In the genomic region with DNA sequence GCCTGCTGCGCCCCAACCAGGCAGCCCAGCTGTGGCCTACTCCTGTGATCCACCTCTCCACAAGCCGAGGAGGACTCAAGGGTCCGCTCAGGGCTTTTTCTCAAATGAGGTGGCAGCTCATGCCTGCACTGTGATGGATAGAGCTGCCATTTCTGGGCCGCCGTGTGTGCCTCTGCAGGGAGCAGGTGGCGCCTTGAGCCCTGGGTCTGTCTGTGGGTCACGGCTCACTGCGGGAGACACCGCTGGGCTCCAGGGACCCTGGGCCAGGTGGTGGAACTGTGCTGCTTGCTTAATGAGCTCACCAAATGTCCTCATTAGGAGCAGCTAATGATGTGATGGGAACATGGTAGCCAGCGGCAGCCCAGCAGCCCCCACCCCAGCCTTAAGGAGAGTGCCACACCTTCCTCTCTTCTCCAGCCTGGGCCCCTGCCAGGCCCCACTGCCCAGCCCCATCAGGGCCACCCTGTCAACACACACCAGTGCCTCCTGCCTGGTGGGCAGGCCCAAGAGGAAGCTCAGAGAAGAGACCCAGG, we compare ENCODE assay signal across 16 cellular contexts. TPM values are rescaled to one million over a fixed set of nuclear protein-coding genes. Genes with fewer than 3 reads are reported as not detected.
DNase-seq lines count a peak whose midpoint lies in the region; TF ChIP-seq lines count a peak whose summit lies in the region.
"Had no signal": no experiment of that assay in that cellular context is flagged by ENCODE, and none has a peak within 500 bp of the region (broad histone marks: within the 10 kb centered on the region; RNA-seq: fewer than 3 reads in every experiment).

No MANE protein-coding gene starts in this region.

- no peaks in the 10 kb centered on the region for H3K4me1 ChIP-seq in osteoblast (ENCODE audit: insufficient read depth, low read length)
- H3K4me1 ChIP-seq: A549 had no signal

- H3K36me3 ChIP-seq in osteoblast (ENCODE audit: insufficient read depth, low read length): no peaks in the 10 kb centered on the region

- no peak for TF ChIP-seq CTCF in osteoblast (IDR thresholded peaks at IDR 0.05; ENCODE audit: extremely low read depth, low read depth, low read length)

- DNase-seq in NCI-H82 (lab: John Stamatoyannopoulos, UW) (peak; percentile 44), NCI-H82 treated with DMSO at 0.1 percent for 48 hours (lab: John Stamatoyannopoulos, UW; ENCODE audit: unreplicated experiment) (no peak), NCI-H146 (lab: John Stamatoyannopoulos, UW) (peak; percentile 95), NCI-H524 (lab: John Stamatoyannopoulos, UW) (peak; percentile 78 to 91), osteoblast (ENCODE audit: insufficient read length, low spot score, missing footprints) (peak; percentile 73), ureter (ENCODE audit: low spot score) (no peak)
- no peak for DNase-seq in activated effector memory CD4-positive, alpha-beta T cell treated with Interleukin-2 at 50 U/mL for 16 hours
- no peak for DNase-seq in activated CD4-positive, alpha-beta T cell treated with anti-CD3 and anti-CD28 coated beads, Interleukin-2, amount 50 U/mL, for 1 hour
- DNase-seq: CD8-positive, alpha-beta T cell; HFFc6; Karpas-422; NCI-H187 treated with DMSO at 0.1 percent for 48 hours; NCI-H510A treated with DMSO at 0.1 percent for 48 hours; SHP77 had no signal

- no peaks in the 10 kb centered on the region for H4K20me1 ChIP-seq in osteoblast (ENCODE audit: insufficient read depth, low read length)

- H3K27me3 ChIP-seq in osteoblast (ENCODE audit: insufficient read depth, low read length): peaks cover 33% of the 10 kb centered on the region

- H2AFZ ChIP-seq in osteoblast (ENCODE audit: low read length): no peak overlapping the region

- no peaks in the 10 kb centered on the region for H3K79me2 ChIP-seq in osteoblast (ENCODE audit: insufficient read depth, low read length)

- no peaks in the 10 kb centered on the region for H3K9me3 ChIP-seq in osteoblast (ENCODE audit: low read depth, low read length)
- H3K9me3 ChIP-seq: A549 had no signal

- H3K4me2 ChIP-seq in osteoblast (ENCODE audit: insufficient read depth, low read length): no peak overlapping the region
- H3K4me2 ChIP-seq: A549 had no signal

- H3K4me3 ChIP-seq in osteoblast (ENCODE audit: insufficient read depth, low read length): no peak overlapping the region
- H3K4me3 ChIP-seq: A549, SK-N-MC had no signal

- no peak overlapping the region for H3K27ac ChIP-seq in osteoblast (ENCODE audit: low read depth, low read length)
- H3K27ac ChIP-seq: A549, SK-N-MC had no signal

RNA-seq across cellular contexts. Expression of a gene that starts 50.8 kb away (rescaled TPM):
- 58.3 and 60.4 TPM in 2 replicates for total RNA-seq in osteoblast
- 60.9 TPM for total RNA-seq in ureter

RNA-seq across cellular contexts. Expression of a gene that starts 55.6 kb away (rescaled TPM):
- total RNA-seq in osteoblast: 69.5 and 81.1 TPM in 2 replicates
- 262 TPM for total RNA-seq in ureter

Comparison
In these comparisons a context has a peak if more than half of its experiments do, and no peak if none do; other contexts are left out.
1. DNase-seq: peak in NCI-H82 (single experiment), NCI-H146 (single experiment), NCI-H524 (2 of 2) and osteoblast (single experiment); none in NCI-H82 treated with DMSO at 0.1 percent for 48 hours (single experiment), ureter (single experiment), activated effector memory CD4-positive, alpha-beta T cell treated with Interleukin-2 at 50 U/mL for 16 hours (single experiment) and activated CD4-positive, alpha-beta T cell treated with anti-CD3 and anti-CD28 coated beads, Interleukin-2, amount 50 U/mL, for 1 hour (single experiment).